Comparison of ENCODE assay signal across 8 cellular contexts in the genomic region with DNA sequence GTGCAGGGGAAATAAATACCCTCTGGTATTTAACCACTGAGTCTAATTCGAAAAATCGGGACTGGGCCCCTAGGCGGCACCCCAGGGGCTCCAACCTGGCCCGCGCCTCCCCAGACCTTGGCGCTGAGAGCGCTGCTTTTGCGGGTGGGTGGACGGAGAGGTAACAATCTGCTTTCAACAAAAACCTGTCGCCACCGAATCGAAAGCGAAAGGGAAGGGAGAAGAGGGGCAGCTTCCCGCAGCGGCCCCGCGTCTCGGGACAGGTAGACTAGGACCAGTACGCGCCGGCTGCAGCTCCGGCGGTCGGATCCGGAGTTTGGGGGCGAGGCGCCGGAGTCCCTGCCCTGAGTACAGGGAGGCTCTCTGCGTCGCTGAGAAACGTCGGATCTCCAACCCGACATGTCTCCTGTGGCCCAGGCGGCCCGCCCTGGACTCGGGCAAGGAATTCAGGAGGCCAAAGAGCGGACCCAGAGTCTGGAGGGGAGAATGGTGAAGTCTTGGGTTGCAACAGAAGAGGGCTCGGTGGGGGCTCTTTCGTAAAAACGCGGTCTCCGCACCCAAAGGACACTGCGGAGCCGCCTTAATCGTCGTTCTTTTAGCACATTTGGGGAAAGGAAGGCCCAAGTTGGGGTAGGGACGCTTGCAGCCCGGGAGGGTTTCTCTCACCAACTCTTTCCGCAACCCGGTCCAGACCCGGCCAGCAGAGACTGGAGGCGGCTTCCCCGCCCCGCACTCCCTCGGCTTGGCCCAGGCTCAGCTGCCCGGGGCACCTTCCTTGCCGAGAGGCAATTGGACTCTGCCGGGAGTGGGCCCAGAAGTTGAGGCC. TPM values are rescaled to one million over a fixed set of nuclear protein-coding genes. Genes with fewer than 3 reads are reported as not detected.
DNase-seq lines count a peak whose midpoint lies in the region; ATAC-seq and TF ChIP-seq lines count a peak whose summit lies in the region.

No MANE protein-coding gene starts in this region.

- H3K79me2 ChIP-seq in DOHH2 (ENCODE audit: control insufficient read depth, low read length), result no peaks in the 10 kb centered on the region
- no peaks in the 10 kb centered on the region for H3K79me2 ChIP-seq in fibroblast of lung (ENCODE audit: control insufficient read depth, insufficient read depth, low read length)

- H3K9me2 ChIP-seq in DOHH2 (replicated peaks; ENCODE audit: control insufficient read depth, low read length), result no peaks in the 10 kb centered on the region

- H3K27me3 ChIP-seq in DOHH2 (ENCODE audit: control insufficient read depth, low read length) (peaks cover 16% of the 10 kb centered on the region), fibroblast of lung (ENCODE audit: control insufficient read depth, insufficient read depth, low read length) (peaks cover 62% of the 10 kb centered on the region), sigmoid colon (peaks cover 83 to 99% (median 90%) of the 10 kb centered on the region in 3 donors)

- 5 to 6% methylated on average over 58 of the region's 58 CpGs for WGBS in sigmoid colon, 2 donors

- H3K27ac ChIP-seq in DOHH2 (ENCODE audit: low read depth, low read length) (no peak overlapping the region), fibroblast of lung (ENCODE audit: insufficient read depth, low read length) (no peak overlapping the region), sigmoid colon (no peak overlapping the region)

- H3K4me1 ChIP-seq in DOHH2 (ENCODE audit: control insufficient read depth, low read length) (no peaks in the 10 kb centered on the region), fibroblast of lung (ENCODE audit: control insufficient read depth, extremely low read depth, insufficient read depth, low read length) (no peaks in the 10 kb centered on the region), sigmoid colon (peaks cover 0 to 47% (median 43%) of the 10 kb centered on the region in 4 donors)

- H2AFZ ChIP-seq in fibroblast of lung (ENCODE audit: low read length), result no peak overlapping the region

- TF ChIP-seq CTCF in DOHH2 (IDR thresholded peaks at IDR 0.05; ENCODE audit: low read depth, low read length, poor library complexity, severe bottlenecking), result no peak
- TF ChIP-seq CTCF in fibroblast of lung (conservative IDR thresholded peaks at IDR 0.05 in 1 of 2, IDR thresholded peaks at IDR 0.05 in 1 of 2; ENCODE audit: low read depth in 1 of 2, low read length in 2 of 2), result no peak
- no peak for TF ChIP-seq CTCF in sigmoid colon (IDR thresholded peaks at IDR 0.05)

- CTCF ChIA-PET in HEK293T (lab: Yijun Ruan, JAX), result interaction anchor here (0.6 kb wide), 1 partner anchor 158 kb away, joined by 4 read pairs; no protein-coding TSS in a partner anchor

- POLR2A ChIA-PET in HEK293T (lab: Yijun Ruan, JAX), result no interaction called here

- ATAC-seq in GM18873 (IDR thresholded peaks at IDR 0.05; ENCODE audit: low FRiP score, unreplicated experiment), result no peak

- H3K4me3 ChIP-seq in DOHH2 (ENCODE audit: low read length) (no peak overlapping the region; the same call in 1 of the 2 replicates), fibroblast of lung (replicated peaks in 1 of 4; ENCODE audit: control extremely low read depth in 1 of 4, insufficient read depth in 1 of 4, low read depth in 3 of 4, low read length in 4 of 4) (peak overlapping the region; percentile 26 to 43 (median 39)), sigmoid colon (peak overlapping the region; percentile 28 to 54 (median 48))

- H4K20me1 ChIP-seq in DOHH2 (ENCODE audit: control insufficient read depth, insufficient read depth, low read depth, low read length) (no peaks in the 10 kb centered on the region), fibroblast of lung (ENCODE audit: control insufficient read depth, extremely low read depth, insufficient read depth, low read length) (no peaks in the 10 kb centered on the region)

- no peaks in the 10 kb centered on the region for H3F3A ChIP-seq in DOHH2 (ENCODE audit: control insufficient read depth, insufficient read depth)

- peak overlapping the region; percentile 34 for H3K4me2 ChIP-seq in DOHH2 (ENCODE audit: low read length)
- H3K4me2 ChIP-seq in fibroblast of lung (ENCODE audit: extremely low read depth, insufficient read depth, low read length), result peak overlapping the region; percentile 75

- intact Hi-C loops in sigmoid colon (cut with DNase I), result no loop called here

- no peaks in the 10 kb centered on the region for H3K36me3 ChIP-seq in DOHH2 (ENCODE audit: control insufficient read depth, low read length)
- H3K36me3 ChIP-seq in fibroblast of lung (ENCODE audit: control insufficient read depth, insufficient read depth, low read length), result no peaks in the 10 kb centered on the region
- H3K36me3 ChIP-seq in sigmoid colon, result no peaks in the 10 kb centered on the region

- no peak overlapping the region for H3K9ac ChIP-seq in fibroblast of lung (ENCODE audit: insufficient read depth, low read length)

- DNase-seq in SW480 (ENCODE audit: low spot score) (peak; percentile 63), fibroblast of lung (ENCODE audit: low read depth in 2 of 2) (peak in 1 of 2 donors; percentile 14), sigmoid colon (no peak), RKO (ENCODE audit: low spot score) (no peak), AML-193 (lab: John Stamatoyannopoulos, UW) (no peak), HEK293T (ENCODE audit: extremely low spot score) (no peak)

- H3K9me3 ChIP-seq in DOHH2 (ENCODE audit: control insufficient read depth, insufficient read depth, low read length) (no peaks in the 10 kb centered on the region), fibroblast of lung (ENCODE audit: control insufficient read depth, insufficient read depth, low read depth, low read length) (no peaks in the 10 kb centered on the region), sigmoid colon (no peaks in the 10 kb centered on the region)

- TF ChIP-seq EP300 in sigmoid colon (IDR thresholded peaks at IDR 0.05), result no peak

- TF ChIP-seq POLR2A in sigmoid colon (IDR thresholded peaks at IDR 0.05), result no peak

TF ChIP-seq in HEK293T, 16 proteins besides CTCF, POLR2A, EP300 and RAD21:
- TF ChIP-seq L3MBTL2 (conservative IDR thresholded peaks at IDR 0.05), result no peak
- no peak for TF ChIP-seq ZNF384 (IDR thresholded peaks at IDR 0.05)
- TF ChIP-seq, protein P1, sequence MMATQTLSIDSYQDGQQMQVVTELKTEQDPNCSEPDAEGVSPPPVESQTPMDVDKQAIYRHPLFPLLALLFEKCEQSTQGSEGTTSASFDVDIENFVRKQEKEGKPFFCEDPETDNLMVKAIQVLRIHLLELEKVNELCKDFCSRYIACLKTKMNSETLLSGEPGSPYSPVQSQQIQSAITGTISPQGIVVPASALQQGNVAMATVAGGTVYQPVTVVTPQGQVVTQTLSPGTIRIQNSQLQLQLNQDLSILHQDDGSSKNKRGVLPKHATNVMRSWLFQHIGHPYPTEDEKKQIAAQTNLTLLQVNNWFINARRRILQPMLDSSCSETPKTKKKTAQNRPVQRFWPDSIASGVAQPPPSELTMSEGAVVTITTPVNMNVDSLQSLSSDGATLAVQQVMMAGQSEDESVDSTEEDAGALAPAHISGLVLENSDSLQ (IDR thresholded peaks at IDR 0.05), result no peak
- no peak for TF ChIP-seq FOXA1 (IDR thresholded peaks at IDR 0.05)
- no peak for TF ChIP-seq FOXM1 (IDR thresholded peaks at IDR 0.05; ENCODE audit: borderline replicate concordance)
- TF ChIP-seq NFRKB (IDR thresholded peaks at IDR 0.05), result no peak
TF ChIP-seq in HEK293T: peak in this region for 0.

RNA-seq across cellular contexts. Expression of a gene that starts 4.1 kb away (rescaled TPM):
- total RNA-seq in fibroblast of lung (not detected in 2 replicates), sigmoid colon (not detected)
- polyA plus RNA-seq in fibroblast of lung (not detected in 2 replicates), sigmoid colon (not detected)
- polyA plus RNA-seq in fibroblast of lung (2012), result not detected in 2 replicates
- polyA minus RNA-seq in fibroblast of lung (ENCODE audit: low replicate concordance), result not detected in 2 replicates
